In genomic region chr12:1373887-1374286, GRCh38 we compare ENCODE assay signal across 23 cellular contexts.
A peak's percentile ranks its signal among the peaks of the same experiment; 100 is the strongest.
DNase-seq lines count a peak whose midpoint lies in the region; ATAC-seq and TF ChIP-seq lines count a peak whose summit lies in the region.
"Had no signal": no experiment of that assay in that cellular context is flagged by ENCODE, and none has a peak within 500 bp of the region (broad histone marks: within the 10 kb centered on the region; RNA-seq: fewer than 3 reads in every experiment).

No MANE protein-coding gene starts in this region.

- H3K9me3 ChIP-seq in IMR-90 (ENCODE audit: control insufficient read depth, insufficient read depth, low read length) (no peaks in the 10 kb centered on the region), fibroblast of lung (ENCODE audit: control insufficient read depth, insufficient read depth, low read depth, low read length) (no peaks in the 10 kb centered on the region), neuronal stem cell (replicated peaks in 1 of 2; ENCODE audit: control insufficient read depth in 2 of 2, insufficient read depth in 1 of 2, low read depth in 1 of 2, low read length in 2 of 2) (peaks cover 3 to 8% of the 10 kb centered on the region in 2 donors), uterus (no peaks in the 10 kb centered on the region)
- H3K9me3 ChIP-seq: ascending aorta, heart left ventricle, tibial nerve had no signal

- H2AK5ac ChIP-seq in IMR-90 (ENCODE audit: low read depth, low read length) (no peak overlapping the region), neuronal stem cell (ENCODE audit: low read depth, low read length) (no peak overlapping the region)

- no peaks in the 10 kb centered on the region for H4K20me1 ChIP-seq in IMR-90 (ENCODE audit: insufficient read depth, low read length)
- no peaks in the 10 kb centered on the region for H4K20me1 ChIP-seq in fibroblast of lung (ENCODE audit: control insufficient read depth, extremely low read depth, insufficient read depth, low read length)

- in situ Hi-C loops in IMR-90 (cut with MboI; ENCODE audit: low sequenced_read_pairs) = no loop called here

- POLR2A ChIA-PET in IMR-90 (lab: Charles Lee; ENCODE audit: unreplicated experiment) = no interaction called here

- H3K4me2 ChIP-seq in IMR-90 (ENCODE audit: low read depth, low read length) = no peak overlapping the region
- H3K4me2 ChIP-seq in fibroblast of lung (ENCODE audit: extremely low read depth, insufficient read depth, low read length) = no peak overlapping the region
- H3K4me2 ChIP-seq in neuronal stem cell (ENCODE audit: insufficient read depth, low read length, poor library complexity, severe bottlenecking) = no peak overlapping the region

- TF ChIP-seq POLR2A in IMR-90 (IDR thresholded peaks at IDR 0.05; ENCODE audit: low read depth, low read length) = no peak
- no peak for TF ChIP-seq POLR2A in uterus (IDR thresholded peaks at IDR 0.05)

- H3K4me3 ChIP-seq in IMR-90 (ENCODE audit: insufficient read depth, low read depth, low read length) (no peak overlapping the region), fibroblast of lung (replicated peaks in 1 of 4; ENCODE audit: control extremely low read depth in 1 of 4, insufficient read depth in 1 of 4, low read depth in 3 of 4, low read length in 4 of 4) (no peak overlapping the region), neuronal stem cell (ENCODE audit: low read length in 2 of 2) (no peak overlapping the region), uterus (no peak overlapping the region)
- H3K4me3 ChIP-seq: ascending aorta, heart left ventricle, tibial nerve had no signal

- H2BK15ac ChIP-seq in IMR-90 (ENCODE audit: low read depth, low read length) (no peak overlapping the region), neuronal stem cell (ENCODE audit: low read length) (no peak overlapping the region)

- H3K23ac ChIP-seq in IMR-90 (ENCODE audit: low read depth, low read length) (no peak overlapping the region), neuronal stem cell (ENCODE audit: low read depth, low read length, poor library complexity) (no peak overlapping the region)

- CTCF ChIA-PET in IMR-90 (lab: Yijun Ruan, JAX) = interaction anchor here (0.8 kb wide), 1 partner anchor 79 kb away, joined by 3 read pairs; no protein-coding TSS in a partner anchor

- H4K8ac ChIP-seq in IMR-90 (ENCODE audit: low read depth in 2 of 2, low read length in 2 of 2) (peak overlapping the region in 1 of 2 experiments; percentile 15; a peak in 1 of 4 replicates), neuronal stem cell (ENCODE audit: low read depth, low read length) (no peak overlapping the region)

- no peak overlapping the region for H3K9ac ChIP-seq in IMR-90 (ENCODE audit: low read depth, low read length)
- H3K9ac ChIP-seq in fibroblast of lung (ENCODE audit: insufficient read depth, low read length) = no peak overlapping the region
- no peak overlapping the region for H3K9ac ChIP-seq in neuronal stem cell (ENCODE audit: low read depth, low read length, poor library complexity)

- H3K79me2 ChIP-seq in fibroblast of lung (ENCODE audit: control insufficient read depth, insufficient read depth, low read length) = no peaks in the 10 kb centered on the region

- H3K4ac ChIP-seq in IMR-90 (ENCODE audit: low read depth, low read length) (0 out of 2 replicates have a peak overlapping the region, but pooled peaks have one; percentile 42), neuronal stem cell (ENCODE audit: low read length) (no peak overlapping the region)

- H3K79me1 ChIP-seq in IMR-90 (ENCODE audit: low read depth in 1 of 2, low read length in 2 of 2) (no peaks in the 10 kb centered on the region), neuronal stem cell (ENCODE audit: low read depth, low read length) (no peaks in the 10 kb centered on the region)

- H4K91ac ChIP-seq in IMR-90 (ENCODE audit: insufficient read depth, low read depth, low read length) (no peak overlapping the region), neuronal stem cell (ENCODE audit: low read depth, low read length, poor library complexity) (no peak overlapping the region)

- H3K27ac ChIP-seq in IMR-90 (ENCODE audit: insufficient read depth, low read length) = peak overlapping the region; percentile 18; the same call in 1 of the 2 replicates
- H3K27ac ChIP-seq in fibroblast of lung (ENCODE audit: insufficient read depth, low read length) = peak overlapping the region; percentile 40
- peak overlapping the region; percentile 54 for H3K27ac ChIP-seq in neuronal stem cell (replicated peaks; ENCODE audit: low read length)
- H3K27ac ChIP-seq in uterus = no peak overlapping the region
- H3K27ac ChIP-seq: ascending aorta, tibial nerve had no signal

- H2BK120ac ChIP-seq in IMR-90 (ENCODE audit: low read depth, low read length) = no peak overlapping the region
- no peak overlapping the region for H2BK120ac ChIP-seq in neuronal stem cell (ENCODE audit: low read depth, low read length)

- no peak overlapping the region for H4K5ac ChIP-seq in IMR-90 (ENCODE audit: low read depth, low read length)

- TF ChIP-seq CTCF in IMR-90 (conservative IDR thresholded peaks at IDR 0.05; ENCODE audit: low read depth, low read length) = no peak
- TF ChIP-seq CTCF in fibroblast of lung (conservative IDR thresholded peaks at IDR 0.05 in 1 of 2, IDR thresholded peaks at IDR 0.05 in 1 of 2; ENCODE audit: low read depth in 1 of 2, low read length in 2 of 2) = no peak
- no peak for TF ChIP-seq CTCF in uterus (IDR thresholded peaks at IDR 0.05)

- H2BK5ac ChIP-seq in IMR-90 (ENCODE audit: low read depth, low read length, poor library complexity, severe bottlenecking) = no peak overlapping the region
- H2BK5ac ChIP-seq in neuronal stem cell (ENCODE audit: low read length) = no peak overlapping the region

- dilution Hi-C loops in IMR-90 (cut with HindIII; ENCODE audit: low sequenced_read_pairs, unreplicated experiment) = no loop called here

- H3K4me1 ChIP-seq in IMR-90 (ENCODE audit: control insufficient read depth, insufficient read depth, low read length) (peaks cover 2% of the 10 kb centered on the region), fibroblast of lung (ENCODE audit: control insufficient read depth, extremely low read depth, insufficient read depth, low read length) (no peaks in the 10 kb centered on the region), neuronal stem cell (ENCODE audit: control insufficient read depth in 2 of 2, insufficient read depth in 1 of 2, low read depth in 1 of 2, low read length in 2 of 2) (peaks cover 3 to 15% of the 10 kb centered on the region in 2 donors), uterus (no peaks in the 10 kb centered on the region)
- H3K4me1 ChIP-seq: ascending aorta had no signal

- no TSS peak for BruUV-seq in IMR-90 (replicated peaks; lab: Mats Ljungman, UMichigan)

- intact Hi-C loops in IMR-90 (cut with micrococcal nuclease) (no loop called here), uterus (cut with DNase I; ENCODE audit: low total_unique reads) (no loop called here)

- ATAC-seq in IMR-90 (ENCODE audit: low read depth) = peak; percentile 94
- ATAC-seq: heart left ventricle; natural killer cell; stimulated activated memory B cell treated with anti-CD40 and anti-IgM and Interleukin-4, amounts not matched to agents 10 μg/mL and 1 μg/mL and 100 μg/mL, for 72 hours; T-cell had no signal

- no peaks in the 10 kb centered on the region for H3K9me1 ChIP-seq in IMR-90 (ENCODE audit: insufficient read depth, low read length)

- H2AFZ ChIP-seq in IMR-90 (replicated peaks; ENCODE audit: low read length, poor library complexity) (no peak overlapping the region), fibroblast of lung (ENCODE audit: low read length) (no peak overlapping the region), neuronal stem cell (ENCODE audit: low read length) (no peak overlapping the region)

- WGBS in IMR-90 (ENCODE audit: extremely low coverage in 2 of 2, insufficient read length in 1 of 2), 2 experiments = no CpG with 5 or more reads among the region's 3 CpGs
- no CpG with 5 or more reads among the region's 3 CpGs for WGBS in neuronal stem cell (ENCODE audit: extremely low coverage in 2 of 2, insufficient read length in 2 of 2, insufficient replicate concordance in 1 of 2), 2 donors

- H3K27me3 ChIP-seq in IMR-90 (ENCODE audit: control insufficient read depth, insufficient read depth, low read length) = no peaks in the 10 kb centered on the region
- no peaks in the 10 kb centered on the region for H3K27me3 ChIP-seq in fibroblast of lung (ENCODE audit: control insufficient read depth, insufficient read depth, low read length)
- no peaks in the 10 kb centered on the region for H3K27me3 ChIP-seq in neuronal stem cell (ENCODE audit: control insufficient read depth in 3 of 3, insufficient read depth in 3 of 3, low read depth in 1 of 3, low read length in 3 of 3)
- H3K27me3 ChIP-seq in uterus = no peaks in the 10 kb centered on the region
- H3K27me3 ChIP-seq: ascending aorta, heart left ventricle, tibial nerve had no signal

- H2BK12ac ChIP-seq in neuronal stem cell (ENCODE audit: low read length) = no peak overlapping the region

- no peak overlapping the region for H2BK20ac ChIP-seq in IMR-90 (ENCODE audit: low read depth, low read length)

- H3K18ac ChIP-seq in IMR-90 (ENCODE audit: low read depth, low read length) = no peak overlapping the region
- no peak overlapping the region for H3K18ac ChIP-seq in neuronal stem cell (ENCODE audit: low read length)

- no peak overlapping the region for H3K56ac ChIP-seq in IMR-90 (ENCODE audit: extremely low read depth, insufficient read depth, low read length)

- H3K14ac ChIP-seq in IMR-90 (replicated peaks; ENCODE audit: low read depth, low read length) (no peak overlapping the region), neuronal stem cell (ENCODE audit: low read length) (no peak overlapping the region)

- DNase-seq in AG08396 (ENCODE audit: low spot score) (peak; percentile 27), IMR-90 (peak; percentile 67), fibroblast of lung (ENCODE audit: low read depth in 2 of 2) (peak; percentile 47 to 72), neuronal stem cell (ENCODE audit: low spot score) (no peak), uterus (no peak), medulla oblongata (ENCODE audit: extremely low spot score) (no peak)
- no peak for DNase-seq in activated effector memory CD4-positive, alpha-beta T cell treated with Interleukin-2 at 50 U/mL for 16 hours
- no peak for DNase-seq in activated CD4-positive, alpha-beta T cell treated with anti-CD3 and anti-CD28 coated beads for 1 hour
- DNase-seq: activated CD4-positive, alpha-beta T cell treated with anti-CD3 and anti-CD28 coated beads, Interleukin-2, amount 10 ng/mL, durations not matched to agents 7 days and 5 days; activated CD8-positive, alpha-beta memory T cell treated with anti-CD3 and anti-CD28 coated beads, Interleukin-2, amount 50 U/mL, for 48 hours; AML-193; cortex of kidney; HCEC 1CT; heart left ventricle; islet precursor cell; KG1; natural killer cell; NCI-H2081; retina; T-cell had no signal

- peaks cover 13% of the 10 kb centered on the region for H3K36me3 ChIP-seq in IMR-90 (ENCODE audit: control insufficient read depth, insufficient read depth, low read length)
- no peaks in the 10 kb centered on the region for H3K36me3 ChIP-seq in fibroblast of lung (ENCODE audit: control insufficient read depth, insufficient read depth, low read length)
- H3K36me3 ChIP-seq in neuronal stem cell (replicated peaks in 1 of 2; ENCODE audit: control insufficient read depth in 2 of 2, insufficient read depth in 2 of 2, low read length in 2 of 2) = no peaks in the 10 kb centered on the region
- no peaks in the 10 kb centered on the region for H3K36me3 ChIP-seq in uterus

- TF ChIP-seq RAD21 in IMR-90 (IDR thresholded peaks at IDR 0.05; ENCODE audit: low read length) = no peak

- H2AK9ac ChIP-seq in IMR-90 (replicated peaks; ENCODE audit: low read depth, low read length, poor library complexity) = no peak overlapping the region

Comparison
In these comparisons a context has a peak if more than half of its experiments do, and no peak if none do; other contexts are left out.
1. DNase-seq: peak in AG08396 (single experiment), IMR-90 (single experiment) and fibroblast of lung (2 of 2); none in neuronal stem cell (single experiment), activated effector memory CD4-positive, alpha-beta T cell treated with Interleukin-2 at 50 U/mL for 16 hours (single experiment), activated CD4-positive, alpha-beta T cell treated with anti-CD3 and anti-CD28 coated beads for 1 hour (single experiment), uterus (0 of 2) and medulla oblongata (single experiment).
2. H3K27ac ChIP-seq: peak in IMR-90 (single experiment), fibroblast of lung (single experiment) and neuronal stem cell (single experiment); none in uterus (0 of 2).